16 cellular contexts compared by ENCODE assay signal in the genomic region with DNA sequence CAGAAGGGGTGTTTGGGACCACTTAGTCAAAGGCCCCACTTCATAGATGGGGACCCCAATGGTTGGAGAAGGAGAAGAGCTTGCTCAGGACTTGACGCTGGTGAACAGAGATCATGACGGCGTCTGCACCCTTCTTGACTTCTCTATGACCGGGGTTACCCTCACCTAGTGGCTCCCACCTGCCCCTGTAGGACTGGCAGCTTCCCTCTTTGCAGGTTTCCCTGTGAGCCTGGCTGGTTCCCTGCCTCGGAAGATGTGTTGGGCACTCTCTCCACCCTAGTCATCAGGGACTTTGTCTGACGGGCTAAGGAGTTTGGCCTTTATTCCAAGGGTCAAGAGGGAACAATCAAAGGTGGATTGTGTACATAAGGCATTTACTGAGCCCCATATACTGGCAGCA. TPM values are rescaled to one million over a fixed set of nuclear protein-coding genes. Genes with fewer than 3 reads are reported as not detected.
"Had no signal": no experiment of that assay in that cellular context is flagged by ENCODE, and none has a peak within 500 bp of the region (broad histone marks: within the 10 kb centered on the region; RNA-seq: fewer than 3 reads in every experiment).

No MANE protein-coding gene starts in this region.

- H3K27ac Mint-ChIP-seq: activated CD4-positive, alpha-beta T cell treated with anti-CD3 and anti-CD28 coated beads, Interleukin-2, amount 10 ng/mL, durations not matched to agents 24 days and 14 days; activated naive CD4-positive, alpha-beta T cell treated with anti-CD3 and anti-CD28 coated beads, Interleukin-2, amount 50 U/mL, for 24 hours; activated T-helper 17 cell treated with anti-CD3 and anti-CD28 coated beads, Interleukin-2, amount 50 U/mL, for 72 hours; endodermal cell; stimulated activated effector memory CD8-positive, alpha-beta T cell treated with anti-CD3 and anti-CD28 coated beads, Interleukin-12 subunit alpha, Interleukin-12 subunit beta, amount 100 ng/mL, for 72 hours; T-helper 1 cell treated with Interleukin-12 subunit alpha and Interleukin-12 subunit beta and Interleukin-4 antibody, amounts not matched to agents 30 μg/mL and 1 μg/mL, for 36 hours; WTC11 had no signal

- H3K4me1 Mint-ChIP-seq: activated naive CD4-positive, alpha-beta T cell treated with anti-CD3 and anti-CD28 coated beads, Interleukin-2, amount 50 U/mL, for 24 hours; activated T-helper 17 cell treated with anti-CD3 and anti-CD28 coated beads, Interleukin-2, amount 50 U/mL, for 72 hours; endodermal cell; WTC11 had no signal

- DNase-seq: activated CD4-positive, alpha-beta T cell treated with anti-CD3 and anti-CD28 coated beads, Interleukin-2, amount 10 ng/mL, durations not matched to agents 24 days and 14 days; activated T-cell treated with anti-CD3 and anti-CD28 coated beads for 4 hours; brain microvascular endothelial cell; mesendoderm; thyroid gland had no signal

- H3K36me3 Mint-ChIP-seq: activated naive CD4-positive, alpha-beta T cell treated with anti-CD3 and anti-CD28 coated beads, Interleukin-2, amount 50 U/mL, for 24 hours; stimulated activated effector memory CD8-positive, alpha-beta T cell treated with anti-CD3 and anti-CD28 coated beads, Interleukin-12 subunit alpha, Interleukin-12 subunit beta, amount 100 ng/mL, for 72 hours; WTC11 had no signal

- H3K9me3 ChIP-seq: right atrium auricular region, thyroid gland had no signal

- H3K27me3 ChIP-seq: right atrium auricular region, thyroid gland had no signal

- H3K36me3 ChIP-seq: brain microvascular endothelial cell, right atrium auricular region, thyroid gland had no signal

- ATAC-seq: stimulated activated effector memory CD8-positive, alpha-beta T cell treated with anti-CD3 and anti-CD28 coated beads, Interleukin-12 subunit alpha, Interleukin-12 subunit beta, amount 100 ng/mL, for 72 hours; WTC11 had no signal

- H3K9me3 Mint-ChIP-seq: activated CD4-positive, alpha-beta T cell treated with anti-CD3 and anti-CD28 coated beads, Interleukin-2, amount 10 ng/mL, durations not matched to agents 24 days and 14 days; activated naive CD4-positive, alpha-beta T cell treated with anti-CD3 and anti-CD28 coated beads, Interleukin-2, amount 50 U/mL, for 24 hours; activated T-helper 17 cell treated with anti-CD3 and anti-CD28 coated beads, Interleukin-2, amount 50 U/mL, for 72 hours; endodermal cell; stimulated activated effector memory CD8-positive, alpha-beta T cell treated with anti-CD3 and anti-CD28 coated beads, Interleukin-12 subunit alpha, Interleukin-12 subunit beta, amount 100 ng/mL, for 72 hours; T-helper 1 cell treated with Interleukin-12 subunit alpha and Interleukin-12 subunit beta and Interleukin-4 antibody, amounts not matched to agents 30 μg/mL and 1 μg/mL, for 36 hours; WTC11 had no signal

- H3K4me1 ChIP-seq: right atrium auricular region, thyroid gland had no signal

- H3K4me3 Mint-ChIP-seq: activated CD4-positive, alpha-beta T cell treated with anti-CD3 and anti-CD28 coated beads, Interleukin-2, amount 10 ng/mL, durations not matched to agents 24 days and 14 days; activated naive CD4-positive, alpha-beta T cell treated with anti-CD3 and anti-CD28 coated beads, Interleukin-2, amount 50 U/mL, for 24 hours; activated T-helper 17 cell treated with anti-CD3 and anti-CD28 coated beads, Interleukin-2, amount 50 U/mL, for 72 hours; endodermal cell; stimulated activated effector memory CD8-positive, alpha-beta T cell treated with anti-CD3 and anti-CD28 coated beads, Interleukin-12 subunit alpha, Interleukin-12 subunit beta, amount 100 ng/mL, for 72 hours; T-helper 1 cell treated with Interleukin-12 subunit alpha and Interleukin-12 subunit beta and Interleukin-4 antibody, amounts not matched to agents 30 μg/mL and 1 μg/mL, for 36 hours; WTC11 had no signal

- H3K4me3 ChIP-seq: right atrium auricular region, thyroid gland had no signal

- H3K27ac ChIP-seq: brain microvascular endothelial cell, right atrium auricular region, thyroid gland had no signal

RNA-seq across cellular contexts. Expression of a gene that starts 22.7 kb away (rescaled TPM):
- total RNA-seq: activated CD4-positive, alpha-beta T cell treated with anti-CD3 and anti-CD28 coated beads, Interleukin-2, amount 10 ng/mL, durations not matched to agents 24 days and 14 days; activated CD8-positive, alpha-beta memory T cell treated with anti-CD3 and anti-CD28 coated beads for 36 hours; activated T-helper 17 cell treated with anti-CD3 and anti-CD28 coated beads, Interleukin-2, amount 50 U/mL, for 72 hours; cerebellum; dermis microvascular lymphatic vessel endothelial cell; endodermal cell; fibroblast of villous mesenchyme; right atrium auricular region; WTC11 had no signal
